ENCODE assay signal across 23 cellular contexts in genomic region chr15:35399901-35400300, GRCh38.
DNase-seq lines count a peak whose midpoint lies in the region; ATAC-seq and FAIRE-seq lines count a peak whose summit lies in the region.
"Had no signal": no experiment of that assay in that cellular context is flagged by ENCODE, and none has a peak within 500 bp of the region (broad histone marks: within the 10 kb centered on the region; RNA-seq: fewer than 3 reads in every experiment).

No MANE protein-coding gene starts in this region.

- no peak for ATAC-seq in stimulated activated memory B cell treated with anti-CD40 and anti-IgM and Interleukin-4, amounts not matched to agents 10 μg/mL and 1 μg/mL and 100 μg/mL, for 72 hours
- ATAC-seq: A549, GM12878 had no signal

- no peak overlapping the region for H3K27ac Mint-ChIP-seq in stimulated activated memory B cell treated with anti-CD40 and anti-IgM and Interleukin-4, amounts not matched to agents 10 μg/mL and 1 μg/mL and 100 μg/mL, for 72 hours
- H3K27ac Mint-ChIP-seq: CD4-positive, CD25-positive, alpha-beta regulatory T cell; CD8-positive, alpha-beta memory T cell; H9 had no signal

- DNase-seq in AG08395 (ENCODE audit: low spot score) (peak; percentile 5), GM03348 (ENCODE audit: low spot score) (peak; percentile 35), fibroblast of the conjunctiva (ENCODE audit: low read depth) (peak; percentile 2), DMS153 treated with DMSO at 0.1 percent for 48 hours (lab: John Stamatoyannopoulos, UW; ENCODE audit: unreplicated experiment) (no peak), ecto neural progenitor cell (ENCODE audit: low spot score) (no peak), dermis blood vessel endothelial cell (no peak)
- DNase-seq: BE2C; C1 segment of cervical spinal cord; CD4-positive, CD25-positive, alpha-beta regulatory T cell; CD8-positive, alpha-beta memory T cell; COR-L47; DMS 273 treated with DMSO at 0.1 percent for 48 hours; GDM1; H9; KBM-7 had no signal

- H3K36me3 Mint-ChIP-seq in stimulated activated memory B cell treated with anti-CD40 and anti-IgM and Interleukin-4, amounts not matched to agents 10 μg/mL and 1 μg/mL and 100 μg/mL, for 72 hours: peaks cover 45% of the 10 kb centered on the region

- no peaks in the 10 kb centered on the region for H3K27me3 Mint-ChIP-seq in stimulated activated memory B cell treated with anti-CD40 and anti-IgM and Interleukin-4, amounts not matched to agents 10 μg/mL and 1 μg/mL and 100 μg/mL, for 72 hours
- H3K27me3 Mint-ChIP-seq: CD4-positive, CD25-positive, alpha-beta regulatory T cell; CD8-positive, alpha-beta memory T cell; IgD-negative memory B cell had no signal

- peaks cover 3% of the 10 kb centered on the region for H3K9me3 Mint-ChIP-seq in stimulated activated memory B cell treated with anti-CD40 and anti-IgM and Interleukin-4, amounts not matched to agents 10 μg/mL and 1 μg/mL and 100 μg/mL, for 72 hours
- H3K9me3 Mint-ChIP-seq: H9 had no signal

- peak; percentile 86 for FAIRE-seq in endometrium (lab: Jason Lieb, UNC)
- FAIRE-seq: A549, GM12878, GM19239, H1, HTR-8/SVneo had no signal

- no peaks in the 10 kb centered on the region for H3K4me1 Mint-ChIP-seq in stimulated activated memory B cell treated with anti-CD40 and anti-IgM and Interleukin-4, amounts not matched to agents 10 μg/mL and 1 μg/mL and 100 μg/mL, for 72 hours
- H3K4me1 Mint-ChIP-seq: CD4-positive, CD25-positive, alpha-beta regulatory T cell; CD8-positive, alpha-beta memory T cell; H9 had no signal

- no peak overlapping the region for H3K4me3 Mint-ChIP-seq in stimulated activated memory B cell treated with anti-CD40 and anti-IgM and Interleukin-4, amounts not matched to agents 10 μg/mL and 1 μg/mL and 100 μg/mL, for 72 hours
- H3K4me3 Mint-ChIP-seq: CD4-positive, CD25-positive, alpha-beta regulatory T cell; CD8-positive, alpha-beta memory T cell; H9; IgD-negative memory B cell had no signal

Comparison
In these comparisons a context has a peak if more than half of its experiments do, and no peak if none do; other contexts are left out.
1. DNase-seq: peak in AG08395 (single experiment), GM03348 (single experiment) and fibroblast of the conjunctiva (single experiment); none in DMS153 treated with DMSO at 0.1 percent for 48 hours (single experiment), ecto neural progenitor cell (single experiment) and dermis blood vessel endothelial cell (single experiment).